ENCODE assay signal across 14 cellular contexts in genomic region chr1:17920881-17921635, GRCh38.
DNase-seq lines count a peak whose midpoint lies in the region; ATAC-seq, FAIRE-seq and TF ChIP-seq lines count a peak whose summit lies in the region.
"Had no signal": no experiment of that assay in that cellular context is flagged by ENCODE, and none has a peak within 500 bp of the region (broad histone marks: within the 10 kb centered on the region; RNA-seq: fewer than 3 reads in every experiment).

No MANE protein-coding gene starts in this region.

- H3K18ac ChIP-seq in H1 (ENCODE audit: extremely low read depth, low read length) = no peak overlapping the region

- H2BK120ac ChIP-seq in H1 (replicated peaks; ENCODE audit: low read depth, low read length) = no peak overlapping the region

- no peak for TF ChIP-seq POLR2A in H1 (IDR thresholded peaks at IDR 0.05; ENCODE audit: control extremely low read depth in 1 of 2, low read depth in 2 of 2, low read length in 2 of 2)

- H3K23ac ChIP-seq in H1 (ENCODE audit: insufficient read length) = no peak overlapping the region

- no peak overlapping the region for H3K14ac ChIP-seq in H1 (ENCODE audit: insufficient read length)

- H3K4me1 Mint-ChIP-seq in WTC11 = peaks cover 9% of the 10 kb centered on the region
- H3K4me1 Mint-ChIP-seq: CD8-positive, alpha-beta memory T cell had no signal

- no peaks in the 10 kb centered on the region for H3K9me3 Mint-ChIP-seq in WTC11

- H3K27ac ChIP-seq in H1 (ENCODE audit: low read depth, low read length) = no peak overlapping the region

- H2AK5ac ChIP-seq in H1 (ENCODE audit: low read depth, low read length) = no peak overlapping the region

- no peaks in the 10 kb centered on the region for H3K79me2 ChIP-seq in H1 (ENCODE audit: control insufficient read depth in 1 of 2, insufficient read depth in 2 of 2, low read length in 2 of 2)

- 0 out of 2 replicates have a peak overlapping the region, but pooled peaks have one; percentile 17 for H2BK12ac ChIP-seq in H1 (ENCODE audit: low read depth, low read length)

- 0 out of 4 replicates have a peak, but pooled peaks cover 0 to 3% of the 10 kb centered on the region in 2 experiments for H3K9me3 ChIP-seq in H1 (ENCODE audit: insufficient read depth in 2 of 2, low read depth in 1 of 2, low read length in 1 of 2)

- no peak overlapping the region for H2AFZ ChIP-seq in H1 (ENCODE audit: low read length)

- H3K79me1 ChIP-seq in H1 (ENCODE audit: low read depth, low read length) = no peaks in the 10 kb centered on the region

- H3K4me3 Mint-ChIP-seq in WTC11 = no peak overlapping the region
- H3K4me3 Mint-ChIP-seq: CD8-positive, alpha-beta memory T cell had no signal

- H3K36me3 ChIP-seq in H1 (ENCODE audit: control insufficient read depth in 2 of 4, insufficient read depth in 4 of 4, low read length in 3 of 4) = no peaks in the 10 kb centered on the region

- POLR2A ChIA-PET in WTC11 (lab: Charles Lee) (no interaction called here), H1 (lab: Charles Lee; ENCODE audit: partially characterized antibody) (no interaction called here)

- ATAC-seq in WTC11 = no peak

- no peak overlapping the region for H3K4me2 ChIP-seq in H1 (ENCODE audit: insufficient read depth in 1 of 2, low read depth in 2 of 2, low read length in 2 of 2)

- no peak for TF ChIP-seq EP300 in H1 (IDR thresholded peaks at IDR 0.05; ENCODE audit: borderline replicate concordance in 1 of 2, low read depth in 2 of 2, low read length in 2 of 2)

- no peaks in the 10 kb centered on the region for H4K20me1 ChIP-seq in H1 (replicated peaks in 1 of 2; ENCODE audit: control insufficient read depth in 1 of 2, insufficient read depth in 2 of 2, low read length in 2 of 2)

- H2BK20ac ChIP-seq in H1 (ENCODE audit: low read length) = no peak overlapping the region

- FAIRE-seq in H1 (lab: Jason Lieb, UNC) = no peak
- FAIRE-seq: A204.1, GM19239 had no signal

- no peaks in the 10 kb centered on the region; the same call in 1 of the 2 replicates for H3K23me2 ChIP-seq in H1 (ENCODE audit: low read depth, low read length)

- no peak overlapping the region for H3K56ac ChIP-seq in H1 (replicated peaks; ENCODE audit: insufficient read length, low read depth, low read length)

- H3K27ac Mint-ChIP-seq in WTC11 = no peak overlapping the region
- H3K27ac Mint-ChIP-seq: CD8-positive, alpha-beta memory T cell had no signal

- H3K4me3 ChIP-seq in H1 (ENCODE audit: extremely low read depth in 1 of 4, insufficient read depth in 2 of 4, low read depth in 3 of 4, low read length in 4 of 4) = no peak overlapping the region

- H3K9ac ChIP-seq in H1 (replicated peaks in 1 of 4; ENCODE audit: extremely low read depth in 1 of 4, low read depth in 3 of 4, low read length in 3 of 4) = no peak overlapping the region

- H3K4me1 ChIP-seq in H1 (replicated peaks in 1 of 4; ENCODE audit: control insufficient read depth in 3 of 4, insufficient read depth in 4 of 4, low read length in 3 of 4) = peaks cover 0 to 3% (median 1%) of the 10 kb centered on the region in 4 experiments; a peak in 1 of 7 replicates

- H3K27me3 ChIP-seq in H1 (replicated peaks in 1 of 4; ENCODE audit: control insufficient read depth in 3 of 4, extremely low read depth in 1 of 4, insufficient read depth in 3 of 4, low read length in 3 of 4) = peaks cover 0 to 4% (median 2%) of the 10 kb centered on the region in 4 experiments; a peak in 3 of 7 replicates

- H2BK15ac ChIP-seq in H1 (ENCODE audit: low read length) = no peak overlapping the region

- no peak overlapping the region for H4K91ac ChIP-seq in H1 (replicated peaks; ENCODE audit: insufficient read length, low read length)

- TF ChIP-seq CTCF in WTC11 (IDR thresholded peaks at IDR 0.05) (no peak), H1 (IDR thresholded peaks at IDR 0.05; ENCODE audit: control extremely low read depth in 1 of 3, insufficient read depth in 1 of 3, low read depth in 1 of 3, low read length in 3 of 3) (no peak)

- no peak overlapping the region for H4K5ac ChIP-seq in H1 (ENCODE audit: insufficient read length, low read depth, low read length)

- no peak for DNase-seq in WTC11 (ENCODE audit: low spot score)
- no peak for DNase-seq in H1 (ENCODE audit: low read depth in 1 of 2, low spot score in 2 of 2)
- DNase-seq in mesenteric fat pad (ENCODE audit: low spot score) = peak; percentile 47
- peak; percentile 64 for DNase-seq in superior temporal gyrus (ENCODE audit: extremely low spot score)
- DNase-seq in HuH-7 (ENCODE audit: low spot score) = no peak
- no peak for DNase-seq in activated CD4-positive, alpha-beta T cell treated with anti-CD3 and anti-CD28 coated beads, Interleukin-2, amount 50 U/mL, for 48 hours
- no peak for DNase-seq in NCI-H1930 (lab: John Stamatoyannopoulos, UW)
- DNase-seq: CD8-positive, alpha-beta memory T cell; DMS53; GF-D8; HCEC 1CT; IMR-90 had no signal

- peaks cover 8% of the 10 kb centered on the region for H3K27me3 Mint-ChIP-seq in WTC11 (ENCODE audit: low read depth)

- no peak overlapping the region for H2BK5ac ChIP-seq in H1 (ENCODE audit: low read depth, low read length)

- CTCF ChIA-PET in WTC11 (lab: Charles Lee) = interaction anchor here (1.7 to 2.2 kb wide), 2 partner anchors 72 to 655 kb away, joined by 5 to 22 read pairs; no protein-coding TSS in a partner anchor
- CTCF ChIA-PET in H1 (lab: Charles Lee; ENCODE audit: partially characterized antibody) = interaction anchor here (0.7 to 5.2 kb wide), 15 partner anchors 9 to 660 kb away, joined by 3 to 31 read pairs (median 4); no protein-coding TSS in a partner anchor

- no peak for TF ChIP-seq RAD21 in H1 (IDR thresholded peaks at IDR 0.05 in 1 of 2, conservative IDR thresholded peaks at IDR 0.05 in 1 of 2; ENCODE audit: low read depth in 2 of 2, low read length in 2 of 2)

- no peak overlapping the region for H4K8ac ChIP-seq in H1 (ENCODE audit: extremely low read depth, insufficient read depth, low read length)

- H3K4ac ChIP-seq in H1 (replicated peaks; ENCODE audit: insufficient read length, low read depth, low read length) = no peak overlapping the region

- no peaks in the 10 kb centered on the region for H3K36me3 Mint-ChIP-seq in WTC11
- H3K36me3 Mint-ChIP-seq: CD8-positive, alpha-beta memory T cell had no signal

- WGBS in H1 (ENCODE audit: extremely low coverage in 1 of 2, insufficient coverage in 1 of 2, insufficient read length in 1 of 2, insufficient replicate concordance in 2 of 2, low coverage in 1 of 2, low lambda C conversion rate in 2 of 2, missing lambda C conversion rate in 1 of 2), 2 experiments = 86% methylated on average over 9 of the region's 9 CpGs; no CpG with 5 or more reads in 1 of the 2 experiments

TF ChIP-seq in WTC11, 78 proteins besides CTCF, POLR2A, EP300 and RAD21 (continues in another document):
- TF ChIP-seq, protein P1, sequence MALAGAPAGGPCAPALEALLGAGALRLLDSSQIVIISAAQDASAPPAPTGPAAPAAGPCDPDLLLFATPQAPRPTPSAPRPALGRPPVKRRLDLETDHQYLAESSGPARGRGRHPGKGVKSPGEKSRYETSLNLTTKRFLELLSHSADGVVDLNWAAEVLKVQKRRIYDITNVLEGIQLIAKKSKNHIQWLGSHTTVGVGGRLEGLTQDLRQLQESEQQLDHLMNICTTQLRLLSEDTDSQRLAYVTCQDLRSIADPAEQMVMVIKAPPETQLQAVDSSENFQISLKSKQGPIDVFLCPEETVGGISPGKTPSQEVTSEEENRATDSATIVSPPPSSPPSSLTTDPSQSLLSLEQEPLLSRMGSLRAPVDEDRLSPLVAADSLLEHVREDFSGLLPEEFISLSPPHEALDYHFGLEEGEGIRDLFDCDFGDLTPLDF (CRISPR knock-in tag; IDR thresholded peaks at IDR 0.05) = no peak
- TF ChIP-seq ZNF317 (CRISPR knock-in tag; IDR thresholded peaks at IDR 0.05; ENCODE audit: borderline replicate concordance, low read depth) = 0 out of 2 replicates have a peak, but pooled peaks have one; percentile 30
- no peak for TF ChIP-seq SMAD4 (CRISPR knock-in tag; IDR thresholded peaks at IDR 0.05)

TF ChIP-seq in H1, 55 proteins besides CTCF, POLR2A, EP300 and RAD21:
- no peak for TF ChIP-seq SAP30 (IDR thresholded peaks at IDR 0.05; ENCODE audit: insufficient read depth, insufficient replicate concordance, low read length)
- no peak for TF ChIP-seq RNF2 (IDR thresholded peaks at IDR 0.05; ENCODE audit: borderline replicate concordance, low read depth, low read length, missing control alignments, poor library complexity, severe bottlenecking)
- TF ChIP-seq JUND (IDR thresholded peaks at IDR 0.05; ENCODE audit: low read length) = no peak
- TF ChIP-seq SP1 (IDR thresholded peaks at IDR 0.05; ENCODE audit: low read depth, low read length) = no peak
- no peak for TF ChIP-seq NRF1 (IDR thresholded peaks at IDR 0.05; ENCODE audit: low read depth, low read length)
- TF ChIP-seq MAFK (IDR thresholded peaks at IDR 0.05; ENCODE audit: low read depth, low read length) = no peak
- TF ChIP-seq SIX5 (IDR thresholded peaks at IDR 0.05; ENCODE audit: low read depth, low read length) = no peak
- TF ChIP-seq, protein P2, sequence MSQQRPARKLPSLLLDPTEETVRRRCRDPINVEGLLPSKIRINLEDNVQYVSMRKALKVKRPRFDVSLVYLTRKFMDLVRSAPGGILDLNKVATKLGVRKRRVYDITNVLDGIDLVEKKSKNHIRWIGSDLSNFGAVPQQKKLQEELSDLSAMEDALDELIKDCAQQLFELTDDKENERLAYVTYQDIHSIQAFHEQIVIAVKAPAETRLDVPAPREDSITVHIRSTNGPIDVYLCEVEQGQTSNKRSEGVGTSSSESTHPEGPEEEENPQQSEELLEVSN (IDR thresholded peaks at IDR 0.05) = no peak
- TF ChIP-seq YY1 (IDR thresholded peaks at IDR 0.05; ENCODE audit: low read depth, low read length) = no peak
- TF ChIP-seq KDM5A (IDR thresholded peaks at IDR 0.05; ENCODE audit: low read length) = no peak
- no peak for TF ChIP-seq PHF8 (conservative IDR thresholded peaks at IDR 0.05; ENCODE audit: low read depth, low read length)
- no peak for TF ChIP-seq SRF (IDR thresholded peaks at IDR 0.05; ENCODE audit: low read depth, low read length)
- no peak for TF ChIP-seq EGR1 (IDR thresholded peaks at IDR 0.05; ENCODE audit: borderline replicate concordance, low read depth, low read length)
- no peak for TF ChIP-seq GABPA (IDR thresholded peaks at IDR 0.05; ENCODE audit: borderline replicate concordance, insufficient read depth, low read length)
- no peak for TF ChIP-seq CBX8 (IDR thresholded peaks at IDR 0.05; ENCODE audit: borderline replicate concordance, low read depth, low read length)
- TF ChIP-seq NANOG (IDR thresholded peaks at IDR 0.05; ENCODE audit: insufficient read depth, low read depth, low read length, poor library complexity, severe bottlenecking) = no peak
- no peak for TF ChIP-seq CTBP2 (IDR thresholded peaks at IDR 0.05; ENCODE audit: borderline replicate concordance, insufficient read depth, insufficient read length, low read length)
- no peak for TF ChIP-seq SP2 (IDR thresholded peaks at IDR 0.05; ENCODE audit: low read length)
- TF ChIP-seq TBP (IDR thresholded peaks at IDR 0.05; ENCODE audit: low read depth, low read length) = no peak

Comparison
In these comparisons a context has a peak if more than half of its experiments do, and no peak if none do; other contexts are left out.
1. DNase-seq: peak in mesenteric fat pad (single experiment) and superior temporal gyrus (single experiment); none in WTC11 (single experiment), H1 (0 of 2), HuH-7 (single experiment), activated CD4-positive, alpha-beta T cell treated with anti-CD3 and anti-CD28 coated beads, Interleukin-2, amount 50 U/mL, for 48 hours (0 of 2) and NCI-H1930 (0 of 2).